ENCODE assay signal across 14 cellular contexts in the genomic region with DNA sequence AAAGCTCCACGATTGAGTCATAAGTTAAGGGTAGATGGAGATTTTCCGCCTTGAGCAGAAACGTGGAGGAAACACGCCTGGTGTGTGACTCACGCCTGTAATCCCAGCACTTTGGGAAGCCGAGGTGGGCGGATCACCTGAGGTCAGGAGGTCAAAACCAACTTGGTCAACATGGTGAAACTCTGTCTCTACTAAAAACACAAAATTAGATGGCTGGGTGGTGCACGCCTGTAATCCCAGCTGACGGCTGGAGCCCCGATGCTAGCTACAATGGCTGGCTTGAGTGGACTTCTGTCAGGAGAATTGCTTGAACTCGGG. TPM values are rescaled to one million over a fixed set of nuclear protein-coding genes. Genes with fewer than 3 reads are reported as not detected.
DNase-seq lines count a peak whose midpoint lies in the region; TF ChIP-seq lines count a peak whose summit lies in the region.
"Had no signal": no experiment of that assay in that cellular context is flagged by ENCODE, and none has a peak within 500 bp of the region (broad histone marks: within the 10 kb centered on the region; RNA-seq: fewer than 3 reads in every experiment).

No MANE protein-coding gene starts in this region.

- H3K4me1 Mint-ChIP-seq in MCF 10A (ENCODE audit: insufficient read depth, unreplicated experiment): peaks cover 18% of the 10 kb centered on the region

- no peak overlapping the region for H3K9ac ChIP-seq in skeletal muscle satellite cell (ENCODE audit: low read depth, low read length)

- H3K36me3 ChIP-seq in breast epithelium: no peaks in the 10 kb centered on the region
- H3K36me3 ChIP-seq in skeletal muscle satellite cell (ENCODE audit: insufficient read depth, low read length): peaks cover 36% of the 10 kb centered on the region

- CTCF ChIA-PET in MCF 10A (lab: Yijun Ruan, JAX): interaction anchor here (0.7 kb wide), 3 partner anchors 13 to 40 kb away, joined by 3 to 4 read pairs (median 3); no protein-coding TSS in a partner anchor

- H3K36me3 Mint-ChIP-seq in MCF 10A (ENCODE audit: insufficient read depth, unreplicated experiment): peaks cover 5% of the 10 kb centered on the region

- peak overlapping the region; percentile 31 for H3K4me2 ChIP-seq in skeletal muscle satellite cell (ENCODE audit: low read length)

- H3K9me3 Mint-ChIP-seq in MCF 10A (ENCODE audit: unreplicated experiment): no peaks in the 10 kb centered on the region
- H3K9me3 Mint-ChIP-seq: activated CD8-positive, alpha-beta T cell treated with anti-CD3 and anti-CD28 coated beads for 36 hours had no signal

- POLR2A ChIA-PET in MCF 10A (lab: Yijun Ruan, JAX): interaction anchor here (0.7 to 1.2 kb wide), 7 partner anchors 11 to 196 kb away, joined by 3 to 8 read pairs (median 3); a partner anchor contains a TSS

- H3K9me3 ChIP-seq in breast epithelium (no peaks in the 10 kb centered on the region), skeletal muscle satellite cell (replicated peaks; ENCODE audit: low read length) (no peaks in the 10 kb centered on the region)
- H3K9me3 ChIP-seq: esophagus muscularis mucosa, mucosa of descending colon had no signal

- TF ChIP-seq CTCF in MCF 10A (IDR thresholded peaks at IDR 0.05; ENCODE audit: unreplicated experiment) (no peak), breast epithelium (IDR thresholded peaks at IDR 0.05) (no peak), fibroblast of pulmonary artery (IDR thresholded peaks at IDR 0.05; ENCODE audit: low read length, missing control alignments) (no peak)

- intact Hi-C loops in MCF 10A (cut with micrococcal nuclease): no loop called here
- intact Hi-C loops in breast epithelium (cut with DNase I; ENCODE audit: low total_unique reads): loop anchor here (5.0 kb wide), 1 partner anchor 905 kb away; a partner anchor contains a TSS

- DNase-seq in MCF 10A (ENCODE audit: unreplicated experiment): peak; percentile 96
- DNase-seq in breast epithelium (ENCODE audit: low spot score in 2 of 2): no peak
- peak; percentile 41 for DNase-seq in SW480 (ENCODE audit: low spot score)
- DNase-seq in fibroblast of pulmonary artery (ENCODE audit: low read depth): peak; percentile 55
- no peak for DNase-seq in GOT3 (lab: John Stamatoyannopoulos, UW)
- DNase-seq in HuH-7 (ENCODE audit: low spot score): no peak
- DNase-seq in NAMALWA (ENCODE audit: low spot score): no peak
- DNase-seq: activated CD8-positive, alpha-beta T cell treated with anti-CD3 and anti-CD28 coated beads for 36 hours; DMS153; mucosa of descending colon; retina; stimulated activated naive CD4-positive, alpha-beta T cell treated with Interleukin-2 at 50 U/mL for 16 hours had no signal

- peak overlapping the region; percentile 10 for H3K27ac Mint-ChIP-seq in MCF 10A (ENCODE audit: low read depth, unreplicated experiment)
- H3K27ac Mint-ChIP-seq: activated CD8-positive, alpha-beta T cell treated with anti-CD3 and anti-CD28 coated beads for 36 hours had no signal

- H3K4me1 ChIP-seq in breast epithelium: no peaks in the 10 kb centered on the region
- peaks cover 25% of the 10 kb centered on the region for H3K4me1 ChIP-seq in skeletal muscle satellite cell (ENCODE audit: control insufficient read depth, insufficient read depth, low read length)
- H3K4me1 ChIP-seq: esophagus muscularis mucosa had no signal

- no TSS peak for BruUV-seq in MCF 10A (replicated peaks; lab: Mats Ljungman, UMichigan)

- H3K27ac ChIP-seq in breast epithelium: no peak overlapping the region
- H3K27ac ChIP-seq: esophagus muscularis mucosa had no signal

- no peak for TF ChIP-seq POLR2A in breast epithelium (IDR thresholded peaks at IDR 0.05)

- no peaks in the 10 kb centered on the region for H3K27me3 Mint-ChIP-seq in MCF 10A (ENCODE audit: insufficient read depth, unreplicated experiment)
- H3K27me3 Mint-ChIP-seq: activated CD8-positive, alpha-beta T cell treated with anti-CD3 and anti-CD28 coated beads for 36 hours had no signal

- H3K4me3 ChIP-seq in breast epithelium (no peak overlapping the region), fibroblast of pulmonary artery (replicated peaks; ENCODE audit: low read depth, low read length) (no peak overlapping the region), skeletal muscle satellite cell (ENCODE audit: low read length) (no peak overlapping the region)
- H3K4me3 ChIP-seq: esophagus muscularis mucosa, mucosa of descending colon had no signal

- peak overlapping the region; percentile 40 for H3K4me3 Mint-ChIP-seq in MCF 10A (ENCODE audit: unreplicated experiment)
- H3K4me3 Mint-ChIP-seq: activated CD8-positive, alpha-beta T cell treated with anti-CD3 and anti-CD28 coated beads for 36 hours had no signal

- no peaks in the 10 kb centered on the region for H3K27me3 ChIP-seq in breast epithelium
- H3K27me3 ChIP-seq in skeletal muscle satellite cell (ENCODE audit: control insufficient read depth, insufficient read depth, low read length): no peaks in the 10 kb centered on the region
- H3K27me3 ChIP-seq: esophagus muscularis mucosa had no signal

RNA-seq across cellular contexts. Expression of a gene that starts 17.3 kb away (rescaled TPM):
- total RNA-seq in MCF 10A (2022): 40.8 and 49.1 TPM in 2 replicates
- total RNA-seq in breast epithelium: 10 to 100 TPM; 18.4 to 34.7 (median 29.0) TPM
- 22.3 and 23.6 TPM in 2 replicates for total RNA-seq in skeletal muscle satellite cell (2012; rRNA removed)

RNA-seq across cellular contexts. Expression of a gene that starts 41.8 kb away (rescaled TPM):
- total RNA-seq in MCF 10A (2022): 13.9 and 16.0 TPM in 2 replicates
- total RNA-seq in breast epithelium: 10 to 100 TPM; 25.9 to 55.4 (median 33.4) TPM
- total RNA-seq in skeletal muscle satellite cell (2012; rRNA removed): 43.0 and 50.2 TPM in 2 replicates

RNA-seq across cellular contexts. Expression of a gene that starts 46.1 kb away (rescaled TPM):
- total RNA-seq in MCF 10A (2022): 7.5 and 11.8 TPM in 2 replicates
- total RNA-seq in breast epithelium: 10 to 100 TPM; 13.0 to 51.2 (median 44.2) TPM
- total RNA-seq in skeletal muscle satellite cell (2012; rRNA removed): 2.8 and 6.6 TPM in 2 replicates

RNA-seq across cellular contexts. Expression of a gene that starts 53.2 kb away (rescaled TPM):
- total RNA-seq in MCF 10A (2022) (126 and 195 TPM in 2 replicates), breast epithelium (100 to 1,000 TPM; 131 to 202 (median 146) TPM)
- 325 and 449 TPM in 2 replicates for total RNA-seq in skeletal muscle satellite cell (2012; rRNA removed)

RNA-seq across cellular contexts. Expression of a gene that starts 54.3 kb away (rescaled TPM):
- total RNA-seq in MCF 10A (2022) (39.0 and 47.1 TPM in 2 replicates), breast epithelium (10 to 100 TPM; 49.8 to 72.4 (median 51.1) TPM)
- 34.2 and 43.9 TPM in 2 replicates for total RNA-seq in skeletal muscle satellite cell (2012; rRNA removed)

Comparison
In these comparisons a context has a peak if more than half of its experiments do, and no peak if none do; other contexts are left out.
1. DNase-seq: peak in MCF 10A (single experiment), SW480 (single experiment) and fibroblast of pulmonary artery (single experiment); none in breast epithelium (0 of 2), GOT3 (single experiment), HuH-7 (single experiment) and NAMALWA (single experiment).